Comparison of ENCODE assay signal across 13 cellular contexts in genomic region chr6:167349816-167350215, GRCh38.
DNase-seq lines count a peak whose midpoint lies in the region; ATAC-seq lines count a peak whose summit lies in the region.
"Had no signal": no experiment of that assay in that cellular context is flagged by ENCODE, and none has a peak within 500 bp of the region (broad histone marks: within the 10 kb centered on the region; RNA-seq: fewer than 3 reads in every experiment).

No MANE protein-coding gene starts in this region.

- no peak for DNase-seq in T-helper 1 cell
- DNase-seq in T-helper 2 cell treated with Interferon-gamma antibody and Interleukin-4, amounts not matched to agents 5 μg/mL and 100 μg/mL, for 36 hours (ENCODE audit: low spot score): no peak
- DNase-seq in retina: peak; percentile 22
- no peak for DNase-seq in NCI-H1417 treated with DMSO at 0.1 percent for 48 hours (lab: John Stamatoyannopoulos, UW)
- no peak for DNase-seq in D341Med (ENCODE audit: low spot score)
- DNase-seq: cerebellar nuclear complex, esophagus squamous epithelium, NCI-H1048, NCI-H510A had no signal

- peak overlapping the region; percentile 20 for H3K4me3 ChIP-seq in iPS-15b (ENCODE audit: low read depth, low read length)

- peaks cover 13% of the 10 kb centered on the region for H3K4me1 Mint-ChIP-seq in T-helper 1 cell treated with Interleukin-12 subunit alpha and Interleukin-12 subunit beta and Interleukin-4 antibody, amounts not matched to agents 30 μg/mL and 1 μg/mL, for 36 hours (ENCODE audit: low read depth)
- H3K4me1 Mint-ChIP-seq in T-helper 2 cell treated with Interferon-gamma antibody and Interleukin-4, amounts not matched to agents 5 μg/mL and 100 μg/mL, for 36 hours (ENCODE audit: low read depth): peaks cover 12% of the 10 kb centered on the region

- H3K36me3 Mint-ChIP-seq in T-helper 1 cell treated with Interleukin-12 subunit alpha and Interleukin-12 subunit beta and Interleukin-4 antibody, amounts not matched to agents 30 μg/mL and 1 μg/mL, for 36 hours (ENCODE audit: low read depth): no peaks in the 10 kb centered on the region
- peaks cover 2% of the 10 kb centered on the region for H3K36me3 Mint-ChIP-seq in T-helper 2 cell treated with Interferon-gamma antibody and Interleukin-4, amounts not matched to agents 5 μg/mL and 100 μg/mL, for 36 hours (ENCODE audit: low read depth)

- no peaks in the 10 kb centered on the region for H3K36me3 ChIP-seq in iPS-15b (ENCODE audit: control insufficient read depth, insufficient read depth, low read length)
- H3K36me3 ChIP-seq: esophagus squamous epithelium, tibial nerve had no signal

- H3K27ac Mint-ChIP-seq in T-helper 1 cell treated with Interleukin-12 subunit alpha and Interleukin-12 subunit beta and Interleukin-4 antibody, amounts not matched to agents 30 μg/mL and 1 μg/mL, for 36 hours: no peak overlapping the region
- peak overlapping the region; percentile 71 for H3K27ac Mint-ChIP-seq in T-helper 2 cell treated with Interferon-gamma antibody and Interleukin-4, amounts not matched to agents 5 μg/mL and 100 μg/mL, for 36 hours

- no peak overlapping the region for H3K9ac ChIP-seq in iPS-15b (ENCODE audit: low read depth, low read length)

- H3K27me3 ChIP-seq in iPS-15b (ENCODE audit: control insufficient read depth, insufficient read depth, low read length): peaks cover 26% of the 10 kb centered on the region

- H3K27me3 Mint-ChIP-seq in T-helper 1 cell treated with Interleukin-12 subunit alpha and Interleukin-12 subunit beta and Interleukin-4 antibody, amounts not matched to agents 30 μg/mL and 1 μg/mL, for 36 hours (ENCODE audit: low read depth): peaks cover 53% of the 10 kb centered on the region
- peaks cover 48% of the 10 kb centered on the region for H3K27me3 Mint-ChIP-seq in T-helper 2 cell treated with Interferon-gamma antibody and Interleukin-4, amounts not matched to agents 5 μg/mL and 100 μg/mL, for 36 hours (ENCODE audit: low read depth)

- peak overlapping the region; percentile 86 for H3K4me3 Mint-ChIP-seq in T-helper 1 cell treated with Interleukin-12 subunit alpha and Interleukin-12 subunit beta and Interleukin-4 antibody, amounts not matched to agents 30 μg/mL and 1 μg/mL, for 36 hours
- peak overlapping the region; percentile 85 for H3K4me3 Mint-ChIP-seq in T-helper 2 cell treated with Interferon-gamma antibody and Interleukin-4, amounts not matched to agents 5 μg/mL and 100 μg/mL, for 36 hours

- H3K9me3 ChIP-seq in iPS-15b (ENCODE audit: control insufficient read depth, insufficient read depth, low read length): peaks cover 6% of the 10 kb centered on the region

- no peak for ATAC-seq in GM21723 (IDR thresholded peaks at IDR 0.05; ENCODE audit: unreplicated experiment)

- H3K9me3 Mint-ChIP-seq in T-helper 1 cell treated with Interleukin-12 subunit alpha and Interleukin-12 subunit beta and Interleukin-4 antibody, amounts not matched to agents 30 μg/mL and 1 μg/mL, for 36 hours: peaks cover 4% of the 10 kb centered on the region
- peaks cover 3% of the 10 kb centered on the region for H3K9me3 Mint-ChIP-seq in T-helper 2 cell treated with Interferon-gamma antibody and Interleukin-4, amounts not matched to agents 5 μg/mL and 100 μg/mL, for 36 hours

- H3K4me1 ChIP-seq in iPS-15b (ENCODE audit: control insufficient read depth, insufficient read depth, low read length): no peaks in the 10 kb centered on the region
